ENCODE assay signal across 8 cellular contexts in genomic region chr19:36378625-36379509, GRCh38. TPM values are rescaled to one million over a fixed set of nuclear protein-coding genes. Genes with fewer than 3 reads are reported as not detected.
A peak's percentile ranks its signal among the peaks of the same experiment; 100 is the strongest.
DNase-seq lines count a peak whose midpoint lies in the region; ATAC-seq and TF ChIP-seq lines count a peak whose summit lies in the region.

ZFP14 (minus strand) TSS chr19:36379201; CDS start chr19:36367892, 11,309 bp downstream.

- TF ChIP-seq POLR2A in GM19193 (IDR thresholded peaks at IDR 0.05; ENCODE audit: extremely low read depth, insufficient read depth, insufficient read length) = peak; percentile 51

- peaks cover 9% of the 10 kb centered on the region for H3K36me3 Mint-ChIP-seq in activated CD4-positive, alpha-beta T cell treated with anti-CD3 and anti-CD28 coated beads, Interleukin-2, amount 10 ng/mL, durations not matched to agents 24 days and 14 days (ENCODE audit: low read depth)

- no peaks in the 10 kb centered on the region for H3K27me3 Mint-ChIP-seq in activated CD4-positive, alpha-beta T cell treated with anti-CD3 and anti-CD28 coated beads, Interleukin-2, amount 10 ng/mL, durations not matched to agents 24 days and 14 days

- intact Hi-C loops in activated CD4-positive, alpha-beta T cell treated with anti-CD3 and anti-CD28 coated beads, Interleukin-2, amount 10 ng/mL, durations not matched to agents 24 days and 14 days (cut with micrococcal nuclease) = loop anchor here (1.0 to 5.0 kb wide), 9 partner anchors 40 to 698 kb away; partner anchors contain the start of genes ZFP82, ZNF146, ZNF260 and ZNF382

- DNase-seq in Ammon's horn (ENCODE audit: low spot score) (peak; percentile 95), NCI-H510A treated with DMSO at 0.1 percent for 48 hours (lab: John Stamatoyannopoulos, UW) (peak; percentile 92), cortex of kidney (lab: John Stamatoyannopoulos, UW) (peak; percentile 56), left kidney (ENCODE audit: low read depth, low spot score) (peak; percentile 98)
- peak; percentile 98 for DNase-seq in activated CD4-positive, alpha-beta T cell treated with anti-CD3 and anti-CD28 coated beads, Interleukin-2, amount 10 ng/mL, durations not matched to agents 24 days and 14 days
- peak; percentile 96 for DNase-seq in stimulated activated CD4-positive, alpha-beta T cell treated with anti-CD3 and anti-CD28 coated beads, Interleukin-1b, Interleukin-23, amount 100 ng/mL, for 48 hours

- peak within 1 kb of the TSS; percentile 90 for H3K27ac Mint-ChIP-seq in activated CD4-positive, alpha-beta T cell treated with anti-CD3 and anti-CD28 coated beads, Interleukin-2, amount 10 ng/mL, durations not matched to agents 24 days and 14 days

- ATAC-seq in HG03432 (IDR thresholded peaks at IDR 0.05; ENCODE audit: unreplicated experiment) = peak; percentile 96

- H3K4me1 Mint-ChIP-seq in activated CD4-positive, alpha-beta T cell treated with anti-CD3 and anti-CD28 coated beads, Interleukin-2, amount 10 ng/mL, durations not matched to agents 24 days and 14 days = peaks cover 14% of the 10 kb centered on the region

- peaks cover 6% of the 10 kb centered on the region for H3K9me3 Mint-ChIP-seq in activated CD4-positive, alpha-beta T cell treated with anti-CD3 and anti-CD28 coated beads, Interleukin-2, amount 10 ng/mL, durations not matched to agents 24 days and 14 days

- H3K4me3 Mint-ChIP-seq in activated CD4-positive, alpha-beta T cell treated with anti-CD3 and anti-CD28 coated beads, Interleukin-2, amount 10 ng/mL, durations not matched to agents 24 days and 14 days = peak within 1 kb of the TSS; percentile 84

RNA-seq across cellular contexts. Expression of gene ZFP14, which starts in this region (rescaled TPM):
- total RNA-seq in activated CD4-positive, alpha-beta T cell treated with anti-CD3 and anti-CD28 coated beads, Interleukin-2, amount 10 ng/mL, durations not matched to agents 24 days and 14 days = 2.2 and 3.2 TPM in 2 replicates

Comparison
In these comparisons a context has a peak if more than half of its experiments do, and no peak if none do; other contexts are left out.
1. Peak in every context shown above with its lines: DNase-seq and ATAC-seq.